10 cellular contexts compared by ENCODE assay signal in genomic region chr17:50842506-50843149, GRCh38. TPM values are rescaled to one million over a fixed set of nuclear protein-coding genes. Genes with fewer than 3 reads are reported as not detected.
"Had no signal": no experiment of that assay in that cellular context is flagged by ENCODE, and none has a peak within 500 bp of the region (broad histone marks: within the 10 kb centered on the region; RNA-seq: fewer than 3 reads in every experiment).

No MANE protein-coding gene starts in this region.

- H3K36me3 ChIP-seq: esophagus squamous epithelium, prostate gland, stomach had no signal

- H3K4me3 Mint-ChIP-seq: activated CD4-positive, alpha-beta T cell treated with anti-CD3 and anti-CD28 coated beads, Interleukin-2, amount 10 ng/mL, durations not matched to agents 7 days and 5 days; natural killer cell; T-helper 2 cell treated with Interferon-gamma antibody and Interleukin-4, amounts not matched to agents 5 μg/mL and 100 μg/mL, for 36 hours had no signal

- H3K4me1 ChIP-seq: prostate gland had no signal

- H3K9me3 ChIP-seq: esophagus squamous epithelium, prostate gland, stomach had no signal

- H3K36me3 Mint-ChIP-seq: natural killer cell had no signal

- H3K79me2 ChIP-seq: hepatocyte had no signal

- H3K27ac Mint-ChIP-seq: activated CD4-positive, alpha-beta T cell treated with anti-CD3 and anti-CD28 coated beads, Interleukin-2, amount 10 ng/mL, durations not matched to agents 7 days and 5 days; natural killer cell; T-helper 2 cell treated with Interferon-gamma antibody and Interleukin-4, amounts not matched to agents 5 μg/mL and 100 μg/mL, for 36 hours had no signal

- H3K27me3 Mint-ChIP-seq: activated CD4-positive, alpha-beta T cell treated with anti-CD3 and anti-CD28 coated beads, Interleukin-2, amount 10 ng/mL, durations not matched to agents 7 days and 5 days had no signal

- H2AFZ ChIP-seq: hepatocyte had no signal

- DNase-seq: esophagus squamous epithelium, kidney had no signal

- H3K4me3 ChIP-seq: esophagus squamous epithelium, hepatocyte, prostate gland, stomach had no signal

- H3K4me2 ChIP-seq: hepatocyte had no signal

- H3K4me1 Mint-ChIP-seq: natural killer cell had no signal

- H3K27me3 ChIP-seq: dorsolateral prefrontal cortex, esophagus squamous epithelium, hepatocyte, stomach had no signal

- H3K9me3 Mint-ChIP-seq: activated CD4-positive, alpha-beta T cell treated with anti-CD3 and anti-CD28 coated beads, Interleukin-2, amount 10 ng/mL, durations not matched to agents 7 days and 5 days; natural killer cell; T-helper 2 cell treated with Interferon-gamma antibody and Interleukin-4, amounts not matched to agents 5 μg/mL and 100 μg/mL, for 36 hours had no signal

- H3K27ac ChIP-seq: esophagus squamous epithelium, hepatocyte, prostate gland, stomach had no signal

RNA-seq across cellular contexts. Expression of gene WFIKKN2, which starts 7.2 kb away (rescaled TPM):
- total RNA-seq: activated CD4-positive, alpha-beta T cell treated with anti-CD3 and anti-CD28 coated beads, Interleukin-2, amount 10 ng/mL, durations not matched to agents 7 days and 5 days; glomerular endothelial cell; natural killer cell had no signal
- polyA plus RNA-seq: hepatocyte had no signal
